Comparison of ENCODE assay signal across 33 cellular contexts in genomic region chr10:21010615-21011014, GRCh38.
"Had no signal": no experiment of that assay in that cellular context is flagged by ENCODE, and none has a peak within 500 bp of the region (broad histone marks: within the 10 kb centered on the region; RNA-seq: fewer than 3 reads in every experiment).

No MANE protein-coding gene starts in this region.

- H3K27ac Mint-ChIP-seq: activated B cell treated with CpG ODN at 0.5 μM for 24 hours; activated CD4-positive, alpha-beta memory T cell treated with anti-CD3 and anti-CD28 coated beads for 36 hours; activated CD4-positive, alpha-beta T cell treated with anti-CD3 and anti-CD28 coated beads, Interleukin-2, amount 10 ng/mL, durations not matched to agents 24 days and 14 days; activated CD8-positive, alpha-beta T cell treated with anti-CD3 and anti-CD28 coated beads for 36 hours; activated naive CD4-positive, alpha-beta T cell treated with anti-CD3 and anti-CD28 coated beads for 36 hours; activated naive CD4-positive, alpha-beta T cell treated with anti-CD3 and anti-CD28 coated beads, Interleukin-2, amount 50 U/mL, for 72 hours; activated naive CD8-positive, alpha-beta T cell treated with anti-CD3 and anti-CD28 coated beads for 36 hours; activated T-cell treated with anti-CD3 and anti-CD28 coated beads, Interleukin-2, amount 50 U/mL, for 72 hours; activated T-helper 1 cell treated with anti-CD3 and anti-CD28 coated beads, Interleukin-12 subunit alpha, Interleukin-12 subunit beta, Interleukin-2, Interleukin-4 antibody, amounts not matched to agents 30 ng/mL and 10 ng/mL and 1 ng/mL, durations not matched to agents 14 hours and 24 hours and 36 hours; activated T-helper 17 cell treated with anti-CD3 and anti-CD28 coated beads, Interleukin-2, amount 50 U/mL, for 72 hours; T-cell; T-helper 17 cell had no signal

- H3K9me3 Mint-ChIP-seq: activated B cell treated with CpG ODN at 0.5 μM for 24 hours; activated CD4-positive, alpha-beta memory T cell treated with anti-CD3 and anti-CD28 coated beads for 36 hours; activated CD4-positive, alpha-beta T cell treated with anti-CD3 and anti-CD28 coated beads, Interleukin-2, amount 10 ng/mL, durations not matched to agents 24 days and 14 days; activated CD8-positive, alpha-beta T cell treated with anti-CD3 and anti-CD28 coated beads for 36 hours; activated naive CD4-positive, alpha-beta T cell treated with anti-CD3 and anti-CD28 coated beads for 36 hours; activated naive CD4-positive, alpha-beta T cell treated with anti-CD3 and anti-CD28 coated beads, Interleukin-2, amount 50 U/mL, for 72 hours; activated naive CD8-positive, alpha-beta T cell treated with anti-CD3 and anti-CD28 coated beads for 36 hours; activated T-cell treated with anti-CD3 and anti-CD28 coated beads, Interleukin-2, amount 50 U/mL, for 4 hours; activated T-helper 1 cell treated with anti-CD3 and anti-CD28 coated beads, Interleukin-12 subunit alpha, Interleukin-12 subunit beta, Interleukin-2, Interleukin-4 antibody, amounts not matched to agents 30 ng/mL and 10 ng/mL and 1 ng/mL, durations not matched to agents 14 hours and 24 hours and 36 hours; activated T-helper 17 cell treated with anti-CD3 and anti-CD28 coated beads, Interleukin-2, amount 50 U/mL, for 72 hours; T-cell had no signal

- H3K4me1 Mint-ChIP-seq: activated B cell treated with CpG ODN at 0.5 μM for 24 hours; activated CD4-positive, alpha-beta T cell treated with anti-CD3 and anti-CD28 coated beads, Interleukin-2, amount 10 ng/mL, durations not matched to agents 24 days and 14 days; activated naive CD8-positive, alpha-beta T cell treated with anti-CD3 and anti-CD28 coated beads for 36 hours; activated T-helper 17 cell treated with anti-CD3 and anti-CD28 coated beads, Interleukin-2, amount 50 U/mL, for 72 hours; T-cell; T-helper 17 cell had no signal

- H3K4me3 ChIP-seq: adrenal gland, body of pancreas, cardiac muscle cell had no signal

- H3K4me3 Mint-ChIP-seq: activated B cell treated with CpG ODN at 0.5 μM for 24 hours; activated CD4-positive, alpha-beta memory T cell treated with anti-CD3 and anti-CD28 coated beads for 36 hours; activated CD4-positive, alpha-beta T cell treated with anti-CD3 and anti-CD28 coated beads, Interleukin-2, amount 10 ng/mL, durations not matched to agents 24 days and 14 days; activated CD8-positive, alpha-beta T cell treated with anti-CD3 and anti-CD28 coated beads for 36 hours; activated naive CD4-positive, alpha-beta T cell treated with anti-CD3 and anti-CD28 coated beads for 36 hours; activated naive CD8-positive, alpha-beta T cell treated with anti-CD3 and anti-CD28 coated beads for 36 hours; activated T-cell treated with anti-CD3 and anti-CD28 coated beads, Interleukin-2, amount 50 U/mL, for 4 hours; activated T-cell treated with anti-CD3 and anti-CD28 coated beads, Interleukin-2, amount 50 U/mL, for 72 hours; activated T-helper 1 cell treated with anti-CD3 and anti-CD28 coated beads, Interleukin-12 subunit alpha, Interleukin-12 subunit beta, Interleukin-2, Interleukin-4 antibody, amounts not matched to agents 30 ng/mL and 10 ng/mL and 1 ng/mL, durations not matched to agents 14 hours and 24 hours and 36 hours; activated T-helper 17 cell treated with anti-CD3 and anti-CD28 coated beads, Interleukin-2, amount 50 U/mL, for 72 hours; T-cell; T-helper 17 cell had no signal

- H3K27me3 Mint-ChIP-seq: activated B cell treated with CpG ODN at 0.5 μM for 24 hours; activated CD4-positive, alpha-beta memory T cell treated with anti-CD3 and anti-CD28 coated beads for 36 hours; activated CD4-positive, alpha-beta T cell treated with anti-CD3 and anti-CD28 coated beads, Interleukin-2, amount 10 ng/mL, durations not matched to agents 24 days and 14 days; activated CD8-positive, alpha-beta T cell treated with anti-CD3 and anti-CD28 coated beads for 36 hours; activated naive CD8-positive, alpha-beta T cell treated with anti-CD3 and anti-CD28 coated beads for 36 hours; T-cell had no signal

- H3K9me3 ChIP-seq: adrenal gland, body of pancreas had no signal

- H3K4me1 ChIP-seq: adrenal gland, body of pancreas had no signal

- H3K27ac ChIP-seq: adrenal gland, body of pancreas, brain microvascular endothelial cell, cardiac muscle cell, VCaP had no signal

- H3K36me3 ChIP-seq: adrenal gland, brain microvascular endothelial cell, cardiac muscle cell had no signal

- DNase-seq: activated B cell treated with CpG ODN at 0.5 μM for 24 hours; activated CD4-positive, alpha-beta memory T cell treated with anti-CD3 and anti-CD28 coated beads for 36 hours; activated CD4-positive, alpha-beta T cell treated with anti-CD3 and anti-CD28 coated beads for 4 hours; activated CD4-positive, alpha-beta T cell treated with anti-CD3 and anti-CD28 coated beads, Interleukin-2, amount 10 ng/mL, durations not matched to agents 24 days and 14 days; activated CD4-positive, alpha-beta T cell treated with anti-CD3 and anti-CD28 coated beads, Interleukin-2, amount 50 U/mL, for 1 hour; activated CD4-positive, alpha-beta T cell treated with anti-CD3 and anti-CD28 coated beads, Interleukin-2, amount 50 U/mL, for 4 hours; activated CD4-positive, CD25-positive, alpha-beta regulatory T cell treated with anti-CD3 and anti-CD28 coated beads, Interleukin-2, amount 50 U/mL, for 72 hours; activated CD8-positive, alpha-beta memory T cell treated with anti-CD3 and anti-CD28 coated beads, Interleukin-2, amount 50 U/mL, for 4 hours; activated CD8-positive, alpha-beta T cell treated with anti-CD3 and anti-CD28 coated beads for 36 hours; activated effector memory CD4-positive, alpha-beta T cell treated with anti-CD3 and anti-CD28 coated beads, Interleukin-2, amount 50 U/mL, for 16 hours; activated gamma-delta T cell treated with Interleukin-2 at 50 U/mL for 16 hours; activated naive CD4-positive, alpha-beta T cell; activated naive CD4-positive, alpha-beta T cell treated with anti-CD3 and anti-CD28 coated beads for 36 hours; activated naive CD4-positive, alpha-beta T cell treated with anti-CD3 and anti-CD28 coated beads, Interleukin-2, amount 50 U/mL, for 16 hours; activated naive CD8-positive, alpha-beta T cell treated with anti-CD3 and anti-CD28 coated beads for 36 hours; activated T-cell treated with anti-CD3 and anti-CD28 coated beads for 4 hours; activated T-cell treated with anti-CD3 and anti-CD28 coated beads, Interleukin-2, amount 50 U/mL, for 1 hour; activated T-cell treated with anti-CD3 and anti-CD28 coated beads, Interleukin-2, amount 50 U/mL, for 4 hours; activated T-cell treated with anti-CD3 and anti-CD28 coated beads, Interleukin-2, amount 50 U/mL, for 72 hours; adrenal gland; amniotic stem cell; aorta; body of pancreas; brain microvascular endothelial cell; central memory CD4-positive, alpha-beta T cell; T-cell; T-helper 17 cell; T1000 had no signal

- H3K36me3 Mint-ChIP-seq: activated CD4-positive, alpha-beta memory T cell treated with anti-CD3 and anti-CD28 coated beads for 36 hours; activated naive CD4-positive, alpha-beta T cell treated with anti-CD3 and anti-CD28 coated beads, Interleukin-2, amount 50 U/mL, for 72 hours; activated naive CD8-positive, alpha-beta T cell treated with anti-CD3 and anti-CD28 coated beads for 36 hours; T-cell had no signal

- H3K27me3 ChIP-seq: adrenal gland, body of pancreas, brain microvascular endothelial cell, cardiac muscle cell had no signal

- ATAC-seq: activated CD8-positive, alpha-beta T cell treated with anti-CD3 and anti-CD28 coated beads for 36 hours; activated naive CD4-positive, alpha-beta T cell treated with anti-CD3 and anti-CD28 coated beads, Interleukin-2, amount 50 U/mL, for 72 hours; activated T-cell treated with anti-CD3 and anti-CD28 coated beads, Interleukin-2, amount 50 U/mL, for 4 hours; activated T-cell treated with anti-CD3 and anti-CD28 coated beads, Interleukin-2, amount 50 U/mL, for 72 hours; activated T-helper 17 cell treated with anti-CD3 and anti-CD28 coated beads, Interleukin-2, amount 50 U/mL, for 72 hours; body of pancreas; T-cell; T-helper 17 cell had no signal
